8 cellular contexts compared by ENCODE assay signal in the genomic region with DNA sequence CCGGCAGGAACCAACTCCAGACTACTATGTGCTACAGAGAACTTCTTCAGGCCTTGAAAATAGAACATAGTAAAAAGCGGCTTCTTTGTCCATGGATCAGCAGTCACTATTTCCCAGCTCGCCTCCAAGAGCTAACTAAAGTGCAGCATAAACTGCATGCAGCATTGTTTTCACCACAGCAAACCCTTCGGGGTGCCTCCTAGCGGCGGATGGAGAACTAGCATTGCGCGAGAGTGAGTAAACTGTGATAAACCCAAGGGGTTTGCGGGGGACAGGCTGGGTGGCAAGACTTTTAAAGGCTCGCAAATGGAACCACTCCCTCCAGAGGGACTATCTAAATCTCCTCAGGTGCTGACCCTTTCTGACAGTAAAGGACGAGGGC. TPM values are rescaled to one million over a fixed set of nuclear protein-coding genes. Genes with fewer than 3 reads are reported as not detected.
A peak's percentile ranks its signal among the peaks of the same experiment; 100 is the strongest.
DNase-seq lines count a peak whose midpoint lies in the region; ATAC-seq and TF ChIP-seq lines count a peak whose summit lies in the region.

No MANE protein-coding gene starts in this region.

- no peak overlapping the region for H3K27ac Mint-ChIP-seq in natural killer cell

- intact Hi-C loops in natural killer cell (cut with micrococcal nuclease): no loop called here

- ATAC-seq in HG02763 (IDR thresholded peaks at IDR 0.05; ENCODE audit: unreplicated experiment): no peak
- no peak for ATAC-seq in natural killer cell

- no peak for TF ChIP-seq CTCF in natural killer cell (IDR thresholded peaks at IDR 0.05)

- peaks cover 12 to 14% of the 10 kb centered on the region in 2 donors for H3K27me3 Mint-ChIP-seq in natural killer cell (ENCODE audit: low read depth in 2 of 2)

- no peaks in the 10 kb centered on the region for H3K36me3 Mint-ChIP-seq in natural killer cell

- CTCF ChIA-PET in HEK293T (lab: Yijun Ruan, JAX): interaction anchor here (0.5 to 1.0 kb wide), 4 partner anchors 21 to 549 kb away, joined by 3 to 4 read pairs (median 4); a partner anchor contains a TSS

- DNase-seq in AG20443 (ENCODE audit: low spot score) (peak; percentile 82), HEK293T (ENCODE audit: extremely low spot score) (peak; percentile 41), iPS DF 4.7 (ENCODE audit: extremely low read depth, low spot score) (peak; percentile 44), natural killer cell (no peak)
- peak; percentile 49 to 52 for DNase-seq in activated T-cell treated with anti-CD3 and anti-CD28 coated beads, Interleukin-2, amount 50 U/mL, for 48 hours
- peak; percentile 13 to 22 for DNase-seq in stimulated activated CD4-positive, alpha-beta T cell treated with anti-CD3 and anti-CD28 coated beads, Interleukin-2, amount 100 ng/mL, for 48 hours
- no peak for DNase-seq in activated effector memory CD4-positive, alpha-beta T cell treated with Interleukin-2 at 50 U/mL for 16 hours

- POLR2A ChIA-PET in HEK293T (lab: Yijun Ruan, JAX): no interaction called here

- H3K4me3 Mint-ChIP-seq in natural killer cell: no peak overlapping the region

- no peaks in the 10 kb centered on the region for H3K4me1 Mint-ChIP-seq in natural killer cell

- peaks cover 0 to 3% of the 10 kb centered on the region in 2 donors for H3K9me3 Mint-ChIP-seq in natural killer cell

TF ChIP-seq in HEK293T, 16 proteins besides CTCF, POLR2A, EP300 and RAD21:
- TF ChIP-seq LEF1 (IDR thresholded peaks at IDR 0.05; ENCODE audit: borderline replicate concordance): no peak
- no peak for TF ChIP-seq ZNF384 (IDR thresholded peaks at IDR 0.05)
- TF ChIP-seq CTBP1 (IDR thresholded peaks at IDR 0.05; ENCODE audit: borderline replicate concordance): no peak
- TF ChIP-seq NFRKB (IDR thresholded peaks at IDR 0.05): no peak
- TF ChIP-seq ARNT (IDR thresholded peaks at IDR 0.05): no peak
- TF ChIP-seq HDGF (IDR thresholded peaks at IDR 0.05; ENCODE audit: borderline replicate concordance): no peak
- TF ChIP-seq L3MBTL2 (conservative IDR thresholded peaks at IDR 0.05): no peak
- no peak for TF ChIP-seq FOXK2 (IDR thresholded peaks at IDR 0.05)
- TF ChIP-seq, protein P1, sequence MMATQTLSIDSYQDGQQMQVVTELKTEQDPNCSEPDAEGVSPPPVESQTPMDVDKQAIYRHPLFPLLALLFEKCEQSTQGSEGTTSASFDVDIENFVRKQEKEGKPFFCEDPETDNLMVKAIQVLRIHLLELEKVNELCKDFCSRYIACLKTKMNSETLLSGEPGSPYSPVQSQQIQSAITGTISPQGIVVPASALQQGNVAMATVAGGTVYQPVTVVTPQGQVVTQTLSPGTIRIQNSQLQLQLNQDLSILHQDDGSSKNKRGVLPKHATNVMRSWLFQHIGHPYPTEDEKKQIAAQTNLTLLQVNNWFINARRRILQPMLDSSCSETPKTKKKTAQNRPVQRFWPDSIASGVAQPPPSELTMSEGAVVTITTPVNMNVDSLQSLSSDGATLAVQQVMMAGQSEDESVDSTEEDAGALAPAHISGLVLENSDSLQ (IDR thresholded peaks at IDR 0.05): no peak
- no peak for TF ChIP-seq SUZ12 (IDR thresholded peaks at IDR 0.05)
- no peak for TF ChIP-seq ELF4 (IDR thresholded peaks at IDR 0.05)
- no peak for TF ChIP-seq FOXM1 (IDR thresholded peaks at IDR 0.05; ENCODE audit: borderline replicate concordance)
- TF ChIP-seq SP1 (IDR thresholded peaks at IDR 0.05): no peak
- TF ChIP-seq TARDBP (IDR thresholded peaks at IDR 0.05): no peak
- TF ChIP-seq BHLHE40 (IDR thresholded peaks at IDR 0.05; ENCODE audit: borderline replicate concordance): no peak
- no peak for TF ChIP-seq FOXA1 (IDR thresholded peaks at IDR 0.05)
TF ChIP-seq in HEK293T: peak in this region for 0.

RNA-seq across cellular contexts. Expression of a gene that starts 21.6 kb away (rescaled TPM):
- not detected for total RNA-seq in natural killer cell

Comparison
In these comparisons a context has a peak if more than half of its experiments do, and no peak if none do; other contexts are left out.
1. DNase-seq: peak in AG20443 (single experiment), HEK293T (single experiment), activated T-cell treated with anti-CD3 and anti-CD28 coated beads, Interleukin-2, amount 50 U/mL, for 48 hours (2 of 2), iPS DF 4.7 (single experiment) and stimulated activated CD4-positive, alpha-beta T cell treated with anti-CD3 and anti-CD28 coated beads, Interleukin-2, amount 100 ng/mL, for 48 hours (2 of 2); none in activated effector memory CD4-positive, alpha-beta T cell treated with Interleukin-2 at 50 U/mL for 16 hours (single experiment) and natural killer cell (single experiment).